In the genomic region with DNA sequence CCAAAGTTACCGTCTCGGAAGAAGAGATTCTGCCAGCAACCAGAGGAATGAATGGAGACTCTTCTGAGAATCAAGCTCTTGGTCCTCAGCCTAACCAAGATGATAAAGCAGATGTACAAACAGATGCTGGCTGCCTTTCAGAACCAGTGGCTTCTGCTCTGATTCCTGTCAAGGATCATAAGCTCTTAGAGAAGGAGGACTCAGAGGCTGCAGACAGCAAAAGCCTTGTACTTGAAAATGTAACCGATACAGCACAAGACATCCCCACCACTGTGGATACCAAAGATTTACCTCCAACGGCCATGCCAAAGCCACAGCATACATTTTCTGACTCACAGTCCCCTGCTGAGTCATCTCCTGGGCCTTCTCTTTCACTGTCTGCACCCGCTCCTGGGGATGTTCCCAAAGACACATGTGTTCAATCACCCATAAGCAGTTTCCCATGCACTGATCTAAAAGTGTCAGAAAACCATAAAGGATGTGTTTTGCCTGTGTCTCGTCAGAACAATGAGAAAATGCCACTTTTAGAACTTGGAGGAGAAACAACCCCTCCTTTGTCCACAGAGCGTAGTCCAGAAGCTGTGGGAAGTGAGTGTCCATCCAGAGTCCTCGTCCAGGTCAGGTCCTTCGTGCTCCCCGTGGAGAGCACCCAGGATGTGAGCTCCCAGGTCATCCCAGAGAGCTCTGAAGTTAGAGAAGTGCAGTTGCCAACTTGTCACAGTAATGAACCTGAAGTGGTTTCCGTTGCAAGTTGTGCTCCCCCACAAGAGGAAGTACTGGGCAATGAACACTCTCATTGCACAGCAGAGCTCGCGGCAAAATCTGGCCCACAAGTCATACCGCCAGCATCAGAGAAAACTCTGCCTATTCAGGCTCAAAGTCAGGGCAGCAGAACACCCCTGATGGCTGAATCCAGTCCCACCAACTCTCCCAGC, we compare ENCODE assay signal across 8 cellular contexts.
DNase-seq lines count a peak whose midpoint lies in the region; ATAC-seq and TF ChIP-seq lines count a peak whose summit lies in the region.

No MANE protein-coding gene starts in this region.

- H3K27ac ChIP-seq in SK-N-SH (ENCODE audit: low read depth in 2 of 2, low read length in 1 of 2), result peak overlapping the region; percentile 84 to 100

- no peak for TF ChIP-seq CTCF in SK-N-SH (IDR thresholded peaks at IDR 0.05)

- peak; percentile 67 to 98 for TF ChIP-seq EP300 in SK-N-SH (IDR thresholded peaks at IDR 0.05; ENCODE audit: borderline replicate concordance in 1 of 2, low read depth in 1 of 2, low read length in 1 of 2)

- CTCF ChIA-PET in SK-N-SH (lab: Yijun Ruan, JAX), result interaction anchor here (0.6 kb wide), 1 partner anchor 46 kb away, joined by 3 read pairs; no protein-coding TSS in a partner anchor

- peaks cover 44% of the 10 kb centered on the region for H3F3A ChIP-seq in SK-N-SH (replicated peaks; ENCODE audit: insufficient read depth)

- POLR2A ChIA-PET in SK-N-SH (lab: Yijun Ruan, JAX), result no interaction called here

- peaks cover 4 to 18% of the 10 kb centered on the region in 2 experiments for H3K36me3 ChIP-seq in SK-N-SH (replicated peaks in 1 of 2; ENCODE audit: control insufficient read depth in 1 of 2, insufficient read depth in 2 of 2, low read length in 1 of 2)

- peak overlapping the region; percentile 29 to 52; a peak in 3 of 4 replicates for H3K4me3 ChIP-seq in SK-N-SH (ENCODE audit: low read depth in 2 of 2, low read length in 1 of 2)

- DNase-seq in A172 (ENCODE audit: low spot score), result peak; percentile 95
- no peak for DNase-seq in SK-N-SH
- DNase-seq in activated naive CD4-positive, alpha-beta T cell treated with anti-CD3 and anti-CD28 coated beads, Interleukin-2, amount 50 U/mL, for 16 hours, result peak; percentile 77
- peak; percentile 65 for DNase-seq in kidney glomerular epithelial cell (lab: John Stamatoyannopoulos, UW)
- DNase-seq in stimulated activated CD8-positive, alpha-beta memory T cell treated with anti-CD3 and anti-CD28 coated beads, Interleukin-7, amount 100 ng/mL, for 24 hours (ENCODE audit: low read depth), result peak; percentile 55
- DNase-seq in NCI-H146 (lab: John Stamatoyannopoulos, UW), result no peak

- peaks cover 0 to 18% of the 10 kb centered on the region in 2 experiments for H3K4me1 ChIP-seq in SK-N-SH (ENCODE audit: control insufficient read depth in 1 of 2, insufficient read depth in 2 of 2, low read depth in 1 of 2, low read length in 1 of 2)

- H3K79me2 ChIP-seq in SK-N-SH (ENCODE audit: insufficient read depth), result peaks cover 77% of the 10 kb centered on the region

- no peak for TF ChIP-seq RAD21 in SK-N-SH (IDR thresholded peaks at IDR 0.05; ENCODE audit: low read length)

- ATAC-seq in GM19025 (IDR thresholded peaks at IDR 0.05; ENCODE audit: low read depth, unreplicated experiment) (peak; percentile 52), HG03175 (IDR thresholded peaks at IDR 0.05; ENCODE audit: unreplicated experiment) (peak; percentile 62)

- H4K20me1 ChIP-seq in SK-N-SH (ENCODE audit: insufficient read depth), result no peaks in the 10 kb centered on the region

- H3K27me3 ChIP-seq in SK-N-SH (ENCODE audit: insufficient read depth), result no peaks in the 10 kb centered on the region

- H3K9me3 ChIP-seq in SK-N-SH, result no peaks in the 10 kb centered on the region

- peak overlapping the region; percentile 85 for H3K9ac ChIP-seq in SK-N-SH

- no peak overlapping the region; the same call in 1 of the 2 replicates for H2AFZ ChIP-seq in SK-N-SH (ENCODE audit: low read depth)

- no peaks in the 10 kb centered on the region for H3K9me2 ChIP-seq in SK-N-SH

- 17% methylated on average over 14 of the region's 14 CpGs for WGBS in SK-N-SH (ENCODE audit: low lambda C conversion rate)

- peak overlapping the region; percentile 78 for H3K4me2 ChIP-seq in SK-N-SH

TF ChIP-seq in SK-N-SH, 30 proteins besides CTCF, POLR2A, EP300 and RAD21 (continues in another document):
- TF ChIP-seq TAF1 (IDR thresholded peaks at IDR 0.05; ENCODE audit: borderline replicate concordance, low read depth, low read length) (0 out of 2 replicates have a peak, but pooled peaks have one; percentile 46), GATA2 (CRISPR knock-in tag; IDR thresholded peaks at IDR 0.05) (no peak), FOXM1 (IDR thresholded peaks at IDR 0.05; ENCODE audit: low read depth) (peak; percentile 94), RXRA (IDR thresholded peaks at IDR 0.05; ENCODE audit: borderline replicate concordance, low read depth) (peak; percentile 58; the same call in 1 of the 2 replicates), CHD2 (IDR thresholded peaks at IDR 0.05; ENCODE audit: low read length, partially characterized antibody) (no peak), SMC3 (IDR thresholded peaks at IDR 0.05; ENCODE audit: low read depth, low read length) (no peak), POLR2AphosphoS5 (IDR thresholded peaks at IDR 0.05; ENCODE audit: low read depth, low read length) (peak; percentile 93), NFIC (IDR thresholded peaks at IDR 0.05; ENCODE audit: borderline replicate concordance) (peak; percentile 97), SIN3A (IDR thresholded peaks at IDR 0.05; ENCODE audit: borderline replicate concordance, low read depth, low read length) (peak; percentile 94; the same call in 1 of the 2 replicates), MEF2A (IDR thresholded peaks at IDR 0.05; ENCODE audit: borderline replicate concordance, low read depth) (peak; percentile 55; the same call in 1 of the 2 replicates), TCF12 (IDR thresholded peaks at IDR 0.05) (peak; percentile 99), FOSL2 (IDR thresholded peaks at IDR 0.05; ENCODE audit: borderline replicate concordance, low read depth) (peak; percentile 99), FOXJ3 (CRISPR knock-in tag; IDR thresholded peaks at IDR 0.05) (no peak), JUND (IDR thresholded peaks at IDR 0.05) (peak; percentile 100)
- TF ChIP-seq, protein P1, sequence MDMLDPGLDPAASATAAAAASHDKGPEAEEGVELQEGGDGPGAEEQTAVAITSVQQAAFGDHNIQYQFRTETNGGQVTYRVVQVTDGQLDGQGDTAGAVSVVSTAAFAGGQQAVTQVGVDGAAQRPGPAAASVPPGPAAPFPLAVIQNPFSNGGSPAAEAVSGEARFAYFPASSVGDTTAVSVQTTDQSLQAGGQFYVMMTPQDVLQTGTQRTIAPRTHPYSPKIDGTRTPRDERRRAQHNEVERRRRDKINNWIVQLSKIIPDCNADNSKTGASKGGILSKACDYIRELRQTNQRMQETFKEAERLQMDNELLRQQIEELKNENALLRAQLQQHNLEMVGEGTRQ (IDR thresholded peaks at IDR 0.05; ENCODE audit: borderline replicate concordance, low read depth, low read length), result no peak
- TF ChIP-seq, protein P2, sequence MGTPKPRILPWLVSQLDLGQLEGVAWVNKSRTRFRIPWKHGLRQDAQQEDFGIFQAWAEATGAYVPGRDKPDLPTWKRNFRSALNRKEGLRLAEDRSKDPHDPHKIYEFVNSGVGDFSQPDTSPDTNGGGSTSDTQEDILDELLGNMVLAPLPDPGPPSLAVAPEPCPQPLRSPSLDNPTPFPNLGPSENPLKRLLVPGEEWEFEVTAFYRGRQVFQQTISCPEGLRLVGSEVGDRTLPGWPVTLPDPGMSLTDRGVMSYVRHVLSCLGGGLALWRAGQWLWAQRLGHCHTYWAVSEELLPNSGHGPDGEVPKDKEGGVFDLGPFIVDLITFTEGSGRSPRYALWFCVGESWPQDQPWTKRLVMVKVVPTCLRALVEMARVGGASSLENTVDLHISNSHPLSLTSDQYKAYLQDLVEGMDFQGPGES (IDR thresholded peaks at IDR 0.05; ENCODE audit: low read depth, low read length), result no peak
- TF ChIP-seq, protein P3, sequence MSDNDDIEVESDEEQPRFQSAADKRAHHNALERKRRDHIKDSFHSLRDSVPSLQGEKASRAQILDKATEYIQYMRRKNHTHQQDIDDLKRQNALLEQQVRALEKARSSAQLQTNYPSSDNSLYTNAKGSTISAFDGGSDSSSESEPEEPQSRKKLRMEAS (IDR thresholded peaks at IDR 0.05; ENCODE audit: low read depth), result peak; percentile 91
- TF ChIP-seq, protein P4, sequence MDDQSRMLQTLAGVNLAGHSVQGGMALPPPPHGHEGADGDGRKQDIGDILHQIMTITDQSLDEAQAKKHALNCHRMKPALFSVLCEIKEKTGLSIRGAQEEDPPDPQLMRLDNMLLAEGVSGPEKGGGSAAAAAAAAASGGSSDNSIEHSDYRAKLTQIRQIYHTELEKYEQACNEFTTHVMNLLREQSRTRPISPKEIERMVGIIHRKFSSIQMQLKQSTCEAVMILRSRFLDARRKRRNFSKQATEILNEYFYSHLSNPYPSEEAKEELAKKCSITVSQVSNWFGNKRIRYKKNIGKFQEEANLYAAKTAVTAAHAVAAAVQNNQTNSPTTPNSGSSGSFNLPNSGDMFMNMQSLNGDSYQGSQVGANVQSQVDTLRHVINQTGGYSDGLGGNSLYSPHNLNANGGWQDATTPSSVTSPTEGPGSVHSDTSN (IDR thresholded peaks at IDR 0.05), result peak; percentile 96
- TF ChIP-seq, protein P5, sequence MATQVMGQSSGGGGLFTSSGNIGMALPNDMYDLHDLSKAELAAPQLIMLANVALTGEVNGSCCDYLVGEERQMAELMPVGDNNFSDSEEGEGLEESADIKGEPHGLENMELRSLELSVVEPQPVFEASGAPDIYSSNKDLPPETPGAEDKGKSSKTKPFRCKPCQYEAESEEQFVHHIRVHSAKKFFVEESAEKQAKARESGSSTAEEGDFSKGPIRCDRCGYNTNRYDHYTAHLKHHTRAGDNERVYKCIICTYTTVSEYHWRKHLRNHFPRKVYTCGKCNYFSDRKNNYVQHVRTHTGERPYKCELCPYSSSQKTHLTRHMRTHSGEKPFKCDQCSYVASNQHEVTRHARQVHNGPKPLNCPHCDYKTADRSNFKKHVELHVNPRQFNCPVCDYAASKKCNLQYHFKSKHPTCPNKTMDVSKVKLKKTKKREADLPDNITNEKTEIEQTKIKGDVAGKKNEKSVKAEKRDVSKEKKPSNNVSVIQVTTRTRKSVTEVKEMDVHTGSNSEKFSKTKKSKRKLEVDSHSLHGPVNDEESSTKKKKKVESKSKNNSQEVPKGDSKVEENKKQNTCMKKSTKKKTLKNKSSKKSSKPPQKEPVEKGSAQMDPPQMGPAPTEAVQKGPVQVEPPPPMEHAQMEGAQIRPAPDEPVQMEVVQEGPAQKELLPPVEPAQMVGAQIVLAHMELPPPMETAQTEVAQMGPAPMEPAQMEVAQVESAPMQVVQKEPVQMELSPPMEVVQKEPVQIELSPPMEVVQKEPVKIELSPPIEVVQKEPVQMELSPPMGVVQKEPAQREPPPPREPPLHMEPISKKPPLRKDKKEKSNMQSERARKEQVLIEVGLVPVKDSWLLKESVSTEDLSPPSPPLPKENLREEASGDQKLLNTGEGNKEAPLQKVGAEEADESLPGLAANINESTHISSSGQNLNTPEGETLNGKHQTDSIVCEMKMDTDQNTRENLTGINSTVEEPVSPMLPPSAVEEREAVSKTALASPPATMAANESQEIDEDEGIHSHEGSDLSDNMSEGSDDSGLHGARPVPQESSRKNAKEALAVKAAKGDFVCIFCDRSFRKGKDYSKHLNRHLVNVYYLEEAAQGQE (IDR thresholded peaks at IDR 0.05; ENCODE audit: low read depth, low read length), result no peak; the same call in none of the 2 replicates

Comparison
In these comparisons a context has a peak if more than half of its experiments do, and no peak if none do; other contexts are left out.
1. DNase-seq: peak in A172 (single experiment), activated naive CD4-positive, alpha-beta T cell treated with anti-CD3 and anti-CD28 coated beads, Interleukin-2, amount 50 U/mL, for 16 hours (single experiment), kidney glomerular epithelial cell (single experiment) and stimulated activated CD8-positive, alpha-beta memory T cell treated with anti-CD3 and anti-CD28 coated beads, Interleukin-7, amount 100 ng/mL, for 24 hours (single experiment); none in SK-N-SH (single experiment) and NCI-H146 (single experiment).